Comparison of ENCODE assay signal across 1 cellular context in the genomic region with DNA sequence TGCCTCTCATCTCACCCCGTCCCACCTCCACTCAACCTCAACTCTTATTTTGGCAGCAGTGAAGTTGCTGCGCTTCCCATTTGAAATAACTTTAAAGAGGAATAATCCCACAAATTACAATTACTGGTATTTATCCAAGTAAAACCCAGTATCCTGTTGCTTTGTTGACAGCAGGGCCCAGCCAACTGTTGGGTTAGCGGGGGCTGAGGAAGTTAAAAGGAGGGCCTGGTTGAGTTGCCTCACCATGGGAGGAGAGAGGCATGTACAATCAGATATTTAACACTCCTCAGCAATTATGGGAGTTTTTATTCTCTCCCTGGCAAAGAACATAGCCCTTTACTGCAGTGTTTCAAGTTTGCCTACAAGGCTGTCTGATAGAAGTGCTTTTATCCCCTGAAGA.
TF ChIP-seq lines count a peak whose summit lies in the region.

No MANE protein-coding gene starts in this region.

TF ChIP-seq in K562, 482 proteins besides CTCF, POLR2A, EP300 and RAD21 (continued from another document):
- TF ChIP-seq, protein P1, sequence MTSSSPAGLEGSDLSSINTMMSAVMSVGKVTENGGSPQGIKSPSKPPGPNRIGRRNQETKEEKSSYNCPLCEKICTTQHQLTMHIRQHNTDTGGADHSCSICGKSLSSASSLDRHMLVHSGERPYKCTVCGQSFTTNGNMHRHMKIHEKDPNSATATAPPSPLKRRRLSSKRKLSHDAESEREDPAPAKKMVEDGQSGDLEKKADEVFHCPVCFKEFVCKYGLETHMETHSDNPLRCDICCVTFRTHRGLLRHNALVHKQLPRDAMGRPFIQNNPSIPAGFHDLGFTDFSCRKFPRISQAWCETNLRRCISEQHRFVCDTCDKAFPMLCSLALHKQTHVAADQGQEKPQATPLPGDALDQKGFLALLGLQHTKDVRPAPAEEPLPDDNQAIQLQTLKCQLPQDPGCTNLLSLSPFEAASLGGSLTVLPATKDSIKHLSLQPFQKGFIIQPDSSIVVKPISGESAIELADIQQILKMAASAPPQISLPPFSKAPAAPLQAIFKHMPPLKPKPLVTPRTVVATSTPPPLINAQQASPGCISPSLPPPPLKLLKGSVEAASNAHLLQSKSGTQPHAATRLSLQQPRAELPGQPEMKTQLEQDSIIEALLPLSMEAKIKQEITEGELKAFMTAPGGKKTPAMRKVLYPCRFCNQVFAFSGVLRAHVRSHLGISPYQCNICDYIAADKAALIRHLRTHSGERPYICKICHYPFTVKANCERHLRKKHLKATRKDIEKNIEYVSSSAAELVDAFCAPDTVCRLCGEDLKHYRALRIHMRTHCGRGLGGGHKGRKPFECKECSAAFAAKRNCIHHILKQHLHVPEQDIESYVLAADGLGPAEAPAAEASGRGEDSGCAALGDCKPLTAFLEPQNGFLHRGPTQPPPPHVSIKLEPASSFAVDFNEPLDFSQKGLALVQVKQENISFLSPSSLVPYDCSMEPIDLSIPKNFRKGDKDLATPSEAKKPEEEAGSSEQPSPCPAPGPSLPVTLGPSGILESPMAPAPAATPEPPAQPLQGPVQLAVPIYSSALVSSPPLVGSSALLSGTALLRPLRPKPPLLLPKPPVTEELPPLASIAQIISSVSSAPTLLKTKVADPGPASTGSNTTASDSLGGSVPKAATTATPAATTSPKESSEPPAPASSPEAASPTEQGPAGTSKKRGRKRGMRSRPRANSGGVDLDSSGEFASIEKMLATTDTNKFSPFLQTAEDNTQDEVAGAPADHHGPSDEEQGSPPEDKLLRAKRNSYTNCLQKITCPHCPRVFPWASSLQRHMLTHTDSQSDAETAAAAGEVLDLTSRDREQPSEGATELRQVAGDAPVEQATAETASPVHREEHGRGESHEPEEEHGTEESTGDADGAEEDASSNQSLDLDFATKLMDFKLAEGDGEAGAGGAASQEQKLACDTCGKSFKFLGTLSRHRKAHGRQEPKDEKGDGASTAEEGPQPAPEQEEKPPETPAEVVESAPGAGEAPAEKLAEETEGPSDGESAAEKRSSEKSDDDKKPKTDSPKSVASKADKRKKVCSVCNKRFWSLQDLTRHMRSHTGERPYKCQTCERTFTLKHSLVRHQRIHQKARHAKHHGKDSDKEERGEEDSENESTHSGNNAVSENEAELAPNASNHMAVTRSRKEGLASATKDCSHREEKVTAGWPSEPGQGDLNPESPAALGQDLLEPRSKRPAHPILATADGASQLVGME (CRISPR knock-in tag; IDR thresholded peaks at IDR 0.05), result no peak
- TF ChIP-seq THRAP3 (IDR thresholded peaks at IDR 0.05; ENCODE audit: borderline replicate concordance) (no peak), ZNF695 (CRISPR knock-in tag; IDR thresholded peaks at IDR 0.05) (no peak), GATAD2A (IDR thresholded peaks at IDR 0.05) (no peak), ZNF431 (CRISPR knock-in tag; IDR thresholded peaks at IDR 0.05) (no peak), ZNF143 (CRISPR knock-in tag; IDR thresholded peaks at IDR 0.05) (no peak)
- TF ChIP-seq, protein P2, sequence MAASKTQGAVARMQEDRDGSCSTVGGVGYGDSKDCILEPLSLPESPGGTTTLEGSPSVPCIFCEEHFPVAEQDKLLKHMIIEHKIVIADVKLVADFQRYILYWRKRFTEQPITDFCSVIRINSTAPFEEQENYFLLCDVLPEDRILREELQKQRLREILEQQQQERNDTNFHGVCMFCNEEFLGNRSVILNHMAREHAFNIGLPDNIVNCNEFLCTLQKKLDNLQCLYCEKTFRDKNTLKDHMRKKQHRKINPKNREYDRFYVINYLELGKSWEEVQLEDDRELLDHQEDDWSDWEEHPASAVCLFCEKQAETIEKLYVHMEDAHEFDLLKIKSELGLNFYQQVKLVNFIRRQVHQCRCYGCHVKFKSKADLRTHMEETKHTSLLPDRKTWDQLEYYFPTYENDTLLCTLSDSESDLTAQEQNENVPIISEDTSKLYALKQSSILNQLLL (CRISPR knock-in tag; IDR thresholded peaks at IDR 0.05; ENCODE audit: borderline replicate concordance), result no peak
- TF ChIP-seq, protein P3, sequence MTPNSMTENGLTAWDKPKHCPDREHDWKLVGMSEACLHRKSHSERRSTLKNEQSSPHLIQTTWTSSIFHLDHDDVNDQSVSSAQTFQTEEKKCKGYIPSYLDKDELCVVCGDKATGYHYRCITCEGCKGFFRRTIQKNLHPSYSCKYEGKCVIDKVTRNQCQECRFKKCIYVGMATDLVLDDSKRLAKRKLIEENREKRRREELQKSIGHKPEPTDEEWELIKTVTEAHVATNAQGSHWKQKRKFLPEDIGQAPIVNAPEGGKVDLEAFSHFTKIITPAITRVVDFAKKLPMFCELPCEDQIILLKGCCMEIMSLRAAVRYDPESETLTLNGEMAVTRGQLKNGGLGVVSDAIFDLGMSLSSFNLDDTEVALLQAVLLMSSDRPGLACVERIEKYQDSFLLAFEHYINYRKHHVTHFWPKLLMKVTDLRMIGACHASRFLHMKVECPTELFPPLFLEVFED (CRISPR knock-in tag; conservative IDR thresholded peaks at IDR 0.05), result no peak
